Comparison of ENCODE assay signal across 8 cellular contexts in the genomic region with DNA sequence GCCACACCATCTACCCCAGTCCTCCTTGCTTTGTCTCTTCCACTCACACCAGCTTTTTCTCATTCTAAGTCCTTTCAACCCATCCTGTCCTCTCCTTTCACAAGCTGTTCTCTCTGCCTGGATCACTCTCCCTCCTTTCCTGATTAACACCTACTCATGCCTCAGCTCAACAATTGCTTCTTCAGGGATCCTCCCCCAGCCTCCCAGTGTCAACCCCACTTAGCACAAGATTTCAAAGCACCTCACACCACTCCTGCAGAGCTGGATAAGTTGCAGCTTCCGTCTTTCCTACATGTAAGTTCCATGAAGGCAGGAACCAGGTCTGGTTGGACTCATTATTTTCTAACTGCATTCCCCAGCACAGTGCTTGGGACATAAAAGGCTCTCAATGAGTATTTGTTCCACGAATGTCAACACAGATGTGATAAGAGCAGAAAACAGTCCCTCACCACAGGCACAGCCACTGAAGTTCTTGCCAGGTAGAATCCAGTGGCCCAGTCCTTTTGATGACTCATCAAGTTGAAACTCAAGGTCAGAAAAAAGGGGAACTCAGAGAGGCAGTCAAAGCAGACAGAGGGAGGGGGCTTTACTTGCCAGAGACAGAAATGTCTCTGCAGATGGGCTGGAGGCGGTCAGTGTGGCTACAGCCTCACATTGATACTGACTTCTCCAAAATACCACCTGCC.
DNase-seq lines count a peak whose midpoint lies in the region; ATAC-seq and TF ChIP-seq lines count a peak whose summit lies in the region.

No MANE protein-coding gene starts in this region.

- DNase-seq in SW480 (ENCODE audit: low spot score), result peak; percentile 8
- no peak for DNase-seq in glutamatergic neuron
- DNase-seq in kidney tubule cell (ENCODE audit: low spot score), result no peak
- no peak for DNase-seq in NCI-H524 (lab: John Stamatoyannopoulos, UW)
- DNase-seq in NCI-H1436 treated with DMSO at 0.1 percent for 48 hours (lab: John Stamatoyannopoulos, UW), result no peak

- no peak for TF ChIP-seq CTCF in glutamatergic neuron (IDR thresholded peaks at IDR 0.05; ENCODE audit: partially characterized antibody, unreplicated experiment)

- peaks cover 44% of the 10 kb centered on the region for H3K4me1 ChIP-seq in BLaER1

- no peaks in the 10 kb centered on the region for H3K27me3 ChIP-seq in BLaER1

- no peaks in the 10 kb centered on the region for H4K20me1 ChIP-seq in BLaER1

- no peak overlapping the region for H3K9ac ChIP-seq in BLaER1

- H3K27ac Mint-ChIP-seq in glutamatergic neuron (ENCODE audit: unreplicated experiment), result no peak overlapping the region

- H3K36me3 Mint-ChIP-seq in glutamatergic neuron (ENCODE audit: unreplicated experiment), result peaks cover 11% of the 10 kb centered on the region

- ATAC-seq in GM19328 (IDR thresholded peaks at IDR 0.05; ENCODE audit: unreplicated experiment) (peak; percentile 88), HG03108 (IDR thresholded peaks at IDR 0.05; ENCODE audit: unreplicated experiment) (peak; percentile 88)

- no peak overlapping the region for H3K4me3 ChIP-seq in BLaER1

- H3K27me3 Mint-ChIP-seq in glutamatergic neuron (ENCODE audit: unreplicated experiment), result no peaks in the 10 kb centered on the region

- H3K9me3 Mint-ChIP-seq in glutamatergic neuron (ENCODE audit: unreplicated experiment), result peaks cover 2% of the 10 kb centered on the region

- no peak overlapping the region for H3K4me3 Mint-ChIP-seq in glutamatergic neuron (ENCODE audit: unreplicated experiment)

- H3K4me2 ChIP-seq in BLaER1, result peak overlapping the region; percentile 40

- no peaks in the 10 kb centered on the region for H3K36me3 ChIP-seq in BLaER1

- 0 out of 2 replicates have a peak, but pooled peaks cover 4% of the 10 kb centered on the region for H3K9me3 ChIP-seq in BLaER1

- H3K4me1 Mint-ChIP-seq in glutamatergic neuron (ENCODE audit: low read depth, unreplicated experiment), result no peaks in the 10 kb centered on the region

- H3K27ac ChIP-seq in BLaER1, result no peak overlapping the region; the same call in 1 of the 2 replicates
